In genomic region chr6:98828991-98829411, GRCh38 we compare ENCODE assay signal across 18 cellular contexts. TPM values are rescaled to one million over a fixed set of nuclear protein-coding genes. Genes with fewer than 3 reads are reported as not detected.
DNase-seq lines count a peak whose midpoint lies in the region; ATAC-seq and TF ChIP-seq lines count a peak whose summit lies in the region.
"Had no signal": no experiment of that assay in that cellular context is flagged by ENCODE, and none has a peak within 500 bp of the region (broad histone marks: within the 10 kb centered on the region; RNA-seq: fewer than 3 reads in every experiment).

No MANE protein-coding gene starts in this region.

- ATAC-seq in GM21723 (IDR thresholded peaks at IDR 0.05; ENCODE audit: unreplicated experiment), result no peak
- ATAC-seq: activated CD8-positive, alpha-beta T cell treated with anti-CD3 and anti-CD28 coated beads, Interleukin-2, amount 10 ng/mL, durations not matched to agents 7 days and 5 days; esophagus mucosa had no signal

- WGBS in ectodermal cell, 2 experiments, result 1% methylated on average over 13 of the region's 13 CpGs
- 17% methylated on average over 13 of the region's 13 CpGs for WGBS in suprapubic skin

- TF ChIP-seq CTCF in suprapubic skin (IDR thresholded peaks at IDR 0.05), result no peak

- H3K27ac ChIP-seq in ectodermal cell (ENCODE audit: insufficient read depth, low read depth, low read length, poor library complexity, severe bottlenecking) (peak overlapping the region; percentile 27), suprapubic skin (no peak overlapping the region)
- H3K27ac ChIP-seq: parathyroid adenoma had no signal

- H3K4me1 ChIP-seq in ectodermal cell (ENCODE audit: control insufficient read depth, insufficient read depth, low read length) (peaks cover 64% of the 10 kb centered on the region), suprapubic skin (peaks cover 54% of the 10 kb centered on the region)
- H3K4me1 ChIP-seq: parathyroid adenoma had no signal

- TF ChIP-seq POLR2A in suprapubic skin (IDR thresholded peaks at IDR 0.05), result no peak

- peak overlapping the region; percentile 18 for H3K4me3 ChIP-seq in ectodermal cell (ENCODE audit: insufficient read depth, low read depth, low read length)
- H3K4me3 ChIP-seq in suprapubic skin, result no peak overlapping the region

- H3K36me3 ChIP-seq in ectodermal cell (ENCODE audit: control insufficient read depth, insufficient read depth, low read length) (no peaks in the 10 kb centered on the region), suprapubic skin (no peaks in the 10 kb centered on the region)

- peaks cover 100% of the 10 kb centered on the region for H3K27me3 ChIP-seq in ectodermal cell (ENCODE audit: control insufficient read depth, insufficient read depth, low read length, poor library complexity, severe bottlenecking)
- peaks cover 97% of the 10 kb centered on the region for H3K27me3 ChIP-seq in suprapubic skin

- no peak for TF ChIP-seq EP300 in suprapubic skin (IDR thresholded peaks at IDR 0.05)

- no peaks in the 10 kb centered on the region for H3K9me3 ChIP-seq in ectodermal cell (ENCODE audit: control insufficient read depth, low read length)
- no peaks in the 10 kb centered on the region for H3K9me3 ChIP-seq in suprapubic skin

- DNase-seq in NCI-H2081 (lab: John Stamatoyannopoulos, UW), result peak; percentile 61 to 86
- no peak for DNase-seq in NCI-H2081 treated with DMSO at 0.1 percent for 48 hours (lab: John Stamatoyannopoulos, UW)
- peak; percentile 87 for DNase-seq in NCI-H69 (lab: John Stamatoyannopoulos, UW)
- peak; percentile 14 for DNase-seq in pons (ENCODE audit: low spot score)
- no peak for DNase-seq in NCI-H2029 (lab: John Stamatoyannopoulos, UW)
- DNase-seq in suprapubic skin (ENCODE audit: low spot score in 2 of 2), result no peak
- DNase-seq: activated CD8-positive, alpha-beta T cell treated with anti-CD3 and anti-CD28 coated beads, Interleukin-2, amount 10 ng/mL, durations not matched to agents 7 days and 5 days; activated naive CD4-positive, alpha-beta T cell treated with anti-CD3 and anti-CD28 coated beads, Interleukin-2, amount 10 ng/mL, durations not matched to agents 7 days and 5 days; central memory CD4-positive, alpha-beta T cell; hypothalamus; IMR-90; mammary epithelial cell; NCI-H2171; T1000 had no signal

RNA-seq across cellular contexts. Expression of gene POU3F2, which starts 5.4 kb away (rescaled TPM):
- polyA plus RNA-seq in ectodermal cell (2013, experiment 1 of 4), result 30.1 TPM
- polyA plus RNA-seq in ectodermal cell (2013, experiment 2 of 4), result 34.8 TPM
- 34.7 TPM for polyA plus RNA-seq in ectodermal cell (2013, experiment 3 of 4)
- 38.9 TPM for polyA plus RNA-seq in ectodermal cell (2013, experiment 4 of 4)
- total RNA-seq in suprapubic skin, result not detected
- total RNA-seq: activated CD8-positive, alpha-beta T cell treated with anti-CD3 and anti-CD28 coated beads, Interleukin-2, amount 10 ng/mL, durations not matched to agents 7 days and 5 days; esophagus mucosa; IMR-90; mammary epithelial cell had no signal
- polyA plus RNA-seq: IMR-90, mammary epithelial cell had no signal

Comparison
In these comparisons a context has a peak if more than half of its experiments do, and no peak if none do; other contexts are left out.
1. DNase-seq: peak in NCI-H2081 (2 of 2), NCI-H69 (single experiment) and pons (single experiment); none in NCI-H2081 treated with DMSO at 0.1 percent for 48 hours (single experiment), NCI-H2029 (single experiment) and suprapubic skin (0 of 2).